ENCODE assay signal across 16 cellular contexts in the genomic region with DNA sequence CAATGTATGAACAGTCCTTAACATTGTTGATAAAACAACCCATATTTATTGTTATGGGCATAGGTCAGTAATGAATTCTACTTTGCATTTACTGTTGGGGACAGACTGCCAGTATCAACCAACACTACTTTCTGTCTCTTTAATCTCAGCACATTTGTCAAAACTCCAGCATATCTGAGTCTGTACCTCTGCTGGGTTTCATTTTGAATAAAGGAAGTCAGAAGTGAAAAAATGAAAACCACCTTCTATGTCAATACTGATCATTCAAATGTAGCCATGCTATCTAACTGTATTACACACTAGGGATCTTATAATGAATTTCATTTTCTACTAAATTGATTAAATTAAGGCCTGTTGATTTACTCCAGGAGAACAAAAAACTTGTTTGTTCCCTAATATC. TPM values are rescaled to one million over a fixed set of nuclear protein-coding genes. Genes with fewer than 3 reads are reported as not detected.
A peak's percentile ranks its signal among the peaks of the same experiment; 100 is the strongest.
DNase-seq lines count a peak whose midpoint lies in the region; ATAC-seq, FAIRE-seq and TF ChIP-seq lines count a peak whose summit lies in the region.
"Had no signal": no experiment of that assay in that cellular context is flagged by ENCODE, and none has a peak within 500 bp of the region (broad histone marks: within the 10 kb centered on the region; RNA-seq: fewer than 3 reads in every experiment).

No MANE protein-coding gene starts in this region.

- FAIRE-seq in frontal cortex (lab: Jason Lieb, UNC) = no peak
- FAIRE-seq: astrocyte had no signal

- no peaks in the 10 kb centered on the region for H3K9me3 ChIP-seq in naive thymus-derived CD4-positive, alpha-beta T cell (ENCODE audit: control insufficient read depth in 2 of 3, low read length in 3 of 3)

- H3K36me3 ChIP-seq in naive thymus-derived CD4-positive, alpha-beta T cell (ENCODE audit: control insufficient read depth in 2 of 3, insufficient read depth in 3 of 3, low read length in 3 of 3) = no peaks in the 10 kb centered on the region
- no peaks in the 10 kb centered on the region for H3K36me3 ChIP-seq in GM23338 (ENCODE audit: insufficient read depth)

- no peaks in the 10 kb centered on the region for H4K20me1 ChIP-seq in GM23338 (replicated peaks; ENCODE audit: insufficient read depth)

- H3K9me2 ChIP-seq in GM23338 (ENCODE audit: insufficient read depth) = no peaks in the 10 kb centered on the region

- no peaks in the 10 kb centered on the region for H3K36me3 Mint-ChIP-seq in activated naive CD8-positive, alpha-beta T cell treated with anti-CD3 and anti-CD28 coated beads, Interleukin-2, amount 50 U/mL, for 24 hours (ENCODE audit: low read depth)
- no peaks in the 10 kb centered on the region for H3K36me3 Mint-ChIP-seq in activated naive CD8-positive, alpha-beta T cell treated with anti-CD3 and anti-CD28 coated beads for 36 hours
- peaks cover 0 to 6% (median 0%) of the 10 kb centered on the region in 5 donors for H3K36me3 Mint-ChIP-seq in naive thymus-derived CD4-positive, alpha-beta T cell
- H3K36me3 Mint-ChIP-seq in GM23338 (ENCODE audit: low read depth) = no peaks in the 10 kb centered on the region
- H3K36me3 Mint-ChIP-seq: natural killer cell treated with Interleukin-12 subunit alpha and Interleukin-12 subunit beta and Interleukin-15 and Interleukin-18, amount 100 ng/mL, for 72 hours had no signal

- no peak for DNase-seq in activated naive CD8-positive, alpha-beta T cell treated with anti-CD3 and anti-CD28 coated beads, Interleukin-2, amount 50 U/mL, for 24 hours
- no peak for DNase-seq in activated naive CD8-positive, alpha-beta T cell treated with anti-CD3 and anti-CD28 coated beads for 36 hours
- DNase-seq in stimulated activated naive CD8-positive, alpha-beta T cell treated with anti-CD3 and anti-CD28 coated beads, Interleukin-15, amount 100 ng/mL, for 72 hours = no peak
- no peak for DNase-seq in naive thymus-derived CD4-positive, alpha-beta T cell
- DNase-seq in frontal cortex (ENCODE audit: low spot score in 2 of 2) (no peak), GM23338 (ENCODE audit: low spot score) (no peak)
- DNase-seq: activated T-cell treated with anti-CD3 and anti-CD28 coated beads, Interleukin-2, amount 50 U/mL, for 4 hours; dorsolateral prefrontal cortex; NCI-H1092 treated with DMSO at 0.1 percent for 48 hours; NCI-H226; PC-3; SW 1271 had no signal

- intact Hi-C loops in naive thymus-derived CD4-positive, alpha-beta T cell (cut with micrococcal nuclease) = no loop called here

- peaks cover 6% of the 10 kb centered on the region for H3K4me1 Mint-ChIP-seq in activated naive CD8-positive, alpha-beta T cell treated with anti-CD3 and anti-CD28 coated beads, Interleukin-2, amount 50 U/mL, for 24 hours
- peaks cover 9% of the 10 kb centered on the region for H3K4me1 Mint-ChIP-seq in activated naive CD8-positive, alpha-beta T cell treated with anti-CD3 and anti-CD28 coated beads for 36 hours
- peaks cover 19% of the 10 kb centered on the region for H3K4me1 Mint-ChIP-seq in stimulated activated naive CD8-positive, alpha-beta T cell treated with anti-CD3 and anti-CD28 coated beads, Interleukin-15, amount 100 ng/mL, for 72 hours
- peaks cover 0 to 23% (median 0%) of the 10 kb centered on the region in 7 donors for H3K4me1 Mint-ChIP-seq in naive thymus-derived CD4-positive, alpha-beta T cell
- H3K4me1 Mint-ChIP-seq in GM23338 = no peaks in the 10 kb centered on the region

- POLR2A ChIA-PET in naive thymus-derived CD4-positive, alpha-beta T cell (lab: Charles Lee) = no interaction called here

- no peak overlapping the region for H2AFZ ChIP-seq in GM23338

- H3F3A ChIP-seq in GM23338 (replicated peaks; ENCODE audit: low read depth) = no peaks in the 10 kb centered on the region

- H3K27ac ChIP-seq in naive thymus-derived CD4-positive, alpha-beta T cell (ENCODE audit: low read depth, low read length) = no peak overlapping the region
- no peak overlapping the region for H3K27ac ChIP-seq in GM23338 (ENCODE audit: low read depth)
- H3K27ac ChIP-seq: dorsolateral prefrontal cortex had no signal

- CTCF ChIA-PET in naive thymus-derived CD4-positive, alpha-beta T cell (lab: Charles Lee) = no interaction called here

- H3K27me3 Mint-ChIP-seq in activated naive CD8-positive, alpha-beta T cell treated with anti-CD3 and anti-CD28 coated beads, Interleukin-2, amount 50 U/mL, for 24 hours = peaks cover 4% of the 10 kb centered on the region
- peaks cover 6% of the 10 kb centered on the region for H3K27me3 Mint-ChIP-seq in activated naive CD8-positive, alpha-beta T cell treated with anti-CD3 and anti-CD28 coated beads for 36 hours
- peaks cover 12% of the 10 kb centered on the region for H3K27me3 Mint-ChIP-seq in stimulated activated naive CD8-positive, alpha-beta T cell treated with anti-CD3 and anti-CD28 coated beads, Interleukin-15, amount 100 ng/mL, for 72 hours
- H3K27me3 Mint-ChIP-seq in naive thymus-derived CD4-positive, alpha-beta T cell = peaks cover 0 to 16% (median 4%) of the 10 kb centered on the region in 5 donors
- H3K27me3 Mint-ChIP-seq in GM23338 (ENCODE audit: insufficient read depth, low read depth, poor library complexity) = no peaks in the 10 kb centered on the region

- no peak overlapping the region for H3K4me3 Mint-ChIP-seq in activated naive CD8-positive, alpha-beta T cell treated with anti-CD3 and anti-CD28 coated beads, Interleukin-2, amount 50 U/mL, for 24 hours
- H3K4me3 Mint-ChIP-seq in activated naive CD8-positive, alpha-beta T cell treated with anti-CD3 and anti-CD28 coated beads for 36 hours = no peak overlapping the region
- no peak overlapping the region for H3K4me3 Mint-ChIP-seq in stimulated activated naive CD8-positive, alpha-beta T cell treated with anti-CD3 and anti-CD28 coated beads, Interleukin-15, amount 100 ng/mL, for 72 hours
- H3K4me3 Mint-ChIP-seq in naive thymus-derived CD4-positive, alpha-beta T cell = no peak overlapping the region
- no peak overlapping the region for H3K4me3 Mint-ChIP-seq in GM23338
- H3K4me3 Mint-ChIP-seq: activated T-cell treated with anti-CD3 and anti-CD28 coated beads, Interleukin-2, amount 50 U/mL, for 4 hours; natural killer cell treated with Interleukin-12 subunit alpha and Interleukin-12 subunit beta and Interleukin-15 and Interleukin-18, amount 100 ng/mL, for 72 hours had no signal

- H3K4me3 ChIP-seq in naive thymus-derived CD4-positive, alpha-beta T cell (ENCODE audit: low read length) = no peak overlapping the region
- H3K4me3 ChIP-seq in GM23338 = no peak overlapping the region
- H3K4me3 ChIP-seq: dorsolateral prefrontal cortex had no signal

- H3K4me1 ChIP-seq in naive thymus-derived CD4-positive, alpha-beta T cell (ENCODE audit: control insufficient read depth in 2 of 2, insufficient read depth in 2 of 2, low read length in 2 of 2) = no peaks in the 10 kb centered on the region
- no peaks in the 10 kb centered on the region for H3K4me1 ChIP-seq in GM23338 (ENCODE audit: insufficient read depth)

- H3K27ac Mint-ChIP-seq in activated naive CD8-positive, alpha-beta T cell treated with anti-CD3 and anti-CD28 coated beads, Interleukin-2, amount 50 U/mL, for 24 hours = no peak overlapping the region
- H3K27ac Mint-ChIP-seq in activated naive CD8-positive, alpha-beta T cell treated with anti-CD3 and anti-CD28 coated beads for 36 hours = no peak overlapping the region
- no peak overlapping the region for H3K27ac Mint-ChIP-seq in stimulated activated naive CD8-positive, alpha-beta T cell treated with anti-CD3 and anti-CD28 coated beads, Interleukin-15, amount 100 ng/mL, for 72 hours
- H3K27ac Mint-ChIP-seq in naive thymus-derived CD4-positive, alpha-beta T cell = no peak overlapping the region
- no peak overlapping the region for H3K27ac Mint-ChIP-seq in GM23338
- H3K27ac Mint-ChIP-seq: natural killer cell treated with Interleukin-12 subunit alpha and Interleukin-12 subunit beta and Interleukin-15 and Interleukin-18, amount 100 ng/mL, for 72 hours had no signal

- no peaks in the 10 kb centered on the region for H3K79me2 ChIP-seq in GM23338 (replicated peaks; ENCODE audit: insufficient read depth)

- H3K9me3 Mint-ChIP-seq in activated naive CD8-positive, alpha-beta T cell treated with anti-CD3 and anti-CD28 coated beads, Interleukin-2, amount 50 U/mL, for 24 hours = no peaks in the 10 kb centered on the region
- no peaks in the 10 kb centered on the region for H3K9me3 Mint-ChIP-seq in activated naive CD8-positive, alpha-beta T cell treated with anti-CD3 and anti-CD28 coated beads for 36 hours
- no peaks in the 10 kb centered on the region for H3K9me3 Mint-ChIP-seq in stimulated activated naive CD8-positive, alpha-beta T cell treated with anti-CD3 and anti-CD28 coated beads, Interleukin-15, amount 100 ng/mL, for 72 hours
- H3K9me3 Mint-ChIP-seq in naive thymus-derived CD4-positive, alpha-beta T cell = peaks cover 0 to 3% (median 0%) of the 10 kb centered on the region in 11 donors
- no peaks in the 10 kb centered on the region for H3K9me3 Mint-ChIP-seq in GM23338
- H3K9me3 Mint-ChIP-seq: activated T-cell treated with anti-CD3 and anti-CD28 coated beads, Interleukin-2, amount 50 U/mL, for 4 hours had no signal

- H3K4me2 ChIP-seq in GM23338 = no peak overlapping the region

- TF ChIP-seq CTCF in GM23338 (conservative IDR thresholded peaks at IDR 0.05; ENCODE audit: low read depth in 2 of 2) = no peak

- H3K27me3 ChIP-seq in naive thymus-derived CD4-positive, alpha-beta T cell (ENCODE audit: control insufficient read depth in 2 of 2, insufficient read depth in 2 of 2, low read length in 2 of 2) = no peaks in the 10 kb centered on the region
- H3K27me3 ChIP-seq in GM23338 (ENCODE audit: insufficient read depth) = no peaks in the 10 kb centered on the region
- H3K27me3 ChIP-seq: dorsolateral prefrontal cortex had no signal

- peak; percentile 74 for ATAC-seq in activated naive CD8-positive, alpha-beta T cell treated with anti-CD3 and anti-CD28 coated beads, Interleukin-2, amount 50 U/mL, for 24 hours
- ATAC-seq in GM21619 (IDR thresholded peaks at IDR 0.05; ENCODE audit: unreplicated experiment) = peak; percentile 73
- ATAC-seq in HG03378 (IDR thresholded peaks at IDR 0.05; ENCODE audit: unreplicated experiment) = peak; percentile 96
- ATAC-seq in stimulated activated naive CD8-positive, alpha-beta T cell treated with anti-CD3 and anti-CD28 coated beads, Interleukin-15, amount 100 ng/mL, for 72 hours = peak; percentile 89
- no peak for ATAC-seq in naive thymus-derived CD4-positive, alpha-beta T cell
- no peak for ATAC-seq in GM23338
- ATAC-seq: PC-3 had no signal

RNA-seq across cellular contexts. Expression of a gene that starts 24.2 kb away (rescaled TPM):
- total RNA-seq in activated naive CD8-positive, alpha-beta T cell treated with anti-CD3 and anti-CD28 coated beads for 36 hours = under 1 TPM; 0.56 to 0.92 TPM
- total RNA-seq in naive thymus-derived CD4-positive, alpha-beta T cell = 1 to 10 TPM in 1 of 5 experiments, under 1 TPM in 4; 0.12 to 1.8 (median 0.51) TPM
- 1 to 10 TPM; 1.5 to 2.4 TPM for polyA plus RNA-seq in naive thymus-derived CD4-positive, alpha-beta T cell
- 405 TPM for total RNA-seq in frontal cortex
- total RNA-seq in GM23338 (2014; rRNA removed; shearing (Covaris generic)) = 207 and 227 TPM in 2 replicates
- polyA plus RNA-seq in GM23338 (2016; fragmentation: Nextera tagmentation; extraction: Ambion mirVana) = 89.4 and 126 TPM in 2 replicates
- total RNA-seq: natural killer cell treated with Interleukin-12 subunit alpha and Interleukin-12 subunit beta and Interleukin-15 and Interleukin-18, amount 100 ng/mL, for 72 hours had no signal

Comparison
In these comparisons a context has a peak if more than half of its experiments do, and no peak if none do; other contexts are left out.
1. ATAC-seq: peak in activated naive CD8-positive, alpha-beta T cell treated with anti-CD3 and anti-CD28 coated beads, Interleukin-2, amount 50 U/mL, for 24 hours (single experiment), GM21619 (single experiment), HG03378 (single experiment) and stimulated activated naive CD8-positive, alpha-beta T cell treated with anti-CD3 and anti-CD28 coated beads, Interleukin-15, amount 100 ng/mL, for 72 hours (single experiment); none in naive thymus-derived CD4-positive, alpha-beta T cell (single experiment) and GM23338 (single experiment).
2. RNA of a gene that starts 24.2 kb away (total RNA-seq): 405 TPM in frontal cortex (single experiment) and 207 to 227 TPM in GM23338; 0.56 to 0.92 TPM in activated naive CD8-positive, alpha-beta T cell treated with anti-CD3 and anti-CD28 coated beads for 36 hours and 0.12 to 1.8 TPM in naive thymus-derived CD4-positive, alpha-beta T cell; every median in the first group is over 10 times any median in the second.